28 cellular contexts compared by ENCODE assay signal in genomic region chr12:102681309-102681708, GRCh38.
"Had no signal": no experiment of that assay in that cellular context is flagged by ENCODE, and none has a peak within 500 bp of the region (broad histone marks: within the 10 kb centered on the region; RNA-seq: fewer than 3 reads in every experiment).

No MANE protein-coding gene starts in this region.

- H3K4me2 ChIP-seq: hepatocyte had no signal

- H3K36me3 ChIP-seq: colonic mucosa, esophagus muscularis mucosa, esophagus squamous epithelium, gastrocnemius medialis, gastroesophageal sphincter, heart left ventricle, heart right ventricle had no signal

- ATAC-seq: effector memory CD8-positive, alpha-beta T cell; esophagus mucosa; foreskin keratinocyte; gastrocnemius medialis; gastroesophageal sphincter; heart left ventricle; heart right ventricle had no signal

- H2AFZ ChIP-seq: hepatocyte had no signal

- H3K27me3 ChIP-seq: colonic mucosa, esophagus muscularis mucosa, esophagus squamous epithelium, foreskin keratinocyte, gastrocnemius medialis, heart left ventricle, heart right ventricle had no signal

- H3K9me3 ChIP-seq: colonic mucosa, esophagus muscularis mucosa, esophagus squamous epithelium, gastrocnemius medialis, gastroesophageal sphincter had no signal

- H3K79me2 ChIP-seq: hepatocyte had no signal

- DNase-seq: colonic mucosa; cortex of kidney; dermis blood vessel endothelial cell; dorsolateral prefrontal cortex; effector CD4-positive, alpha-beta T cell; effector CD8-positive, alpha-beta T cell; effector memory CD4-positive, alpha-beta T cell; effector memory CD8-positive, alpha-beta T cell; endodermal cell; erythroblast; esophagus squamous epithelium; foreskin fibroblast; foreskin keratinocyte; foreskin melanocyte; gastrocnemius medialis; glutamatergic neuron; head of caudate nucleus; heart left ventricle; heart right ventricle had no signal

- H3K4me1 ChIP-seq: colonic mucosa, esophagus muscularis mucosa, esophagus squamous epithelium, foreskin keratinocyte, gastrocnemius medialis, gastroesophageal sphincter had no signal

- H3K27ac ChIP-seq: colonic mucosa, coronary artery, dorsolateral prefrontal cortex, epithelial cell of prostate, esophagus muscularis mucosa, esophagus squamous epithelium, foreskin keratinocyte, gastroesophageal sphincter, heart left ventricle, heart right ventricle, hepatocyte had no signal

- FAIRE-seq: endometrium, endothelial cell of umbilical vein, frontal cortex had no signal

- H3K4me3 ChIP-seq: colonic mucosa, coronary artery, dorsolateral prefrontal cortex, esophagus muscularis mucosa, esophagus squamous epithelium, gastrocnemius medialis, gastroesophageal sphincter, heart left ventricle, heart right ventricle, hepatocyte had no signal
